ENCODE assay signal across 14 cellular contexts in the genomic region with DNA sequence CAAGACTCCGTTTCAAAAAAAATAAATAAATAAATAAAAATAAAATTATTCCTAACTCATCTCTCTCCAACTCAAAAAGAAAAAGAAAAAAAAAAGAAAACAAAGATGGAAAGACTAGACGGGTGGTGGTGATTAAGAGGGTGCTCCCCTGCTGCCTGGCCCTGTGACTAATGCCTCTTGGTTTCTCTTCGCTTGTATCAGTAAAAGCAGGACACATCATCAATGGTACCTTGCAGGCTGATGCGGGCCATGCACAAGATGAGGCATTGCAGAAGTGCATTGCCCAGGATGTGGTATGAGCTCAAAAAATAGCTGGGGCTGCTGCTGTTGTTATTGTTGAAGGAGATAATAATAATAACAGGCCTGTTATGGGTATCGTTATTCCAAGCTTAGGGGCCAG. TPM values are rescaled to one million over a fixed set of nuclear protein-coding genes. Genes with fewer than 3 reads are reported as not detected.
DNase-seq lines count a peak whose midpoint lies in the region; ATAC-seq, FAIRE-seq and TF ChIP-seq lines count a peak whose summit lies in the region.
"Had no signal": no experiment of that assay in that cellular context is flagged by ENCODE, and none has a peak within 500 bp of the region (broad histone marks: within the 10 kb centered on the region; RNA-seq: fewer than 3 reads in every experiment).

No MANE protein-coding gene starts in this region.

- H3K4me1 Mint-ChIP-seq in activated T-cell treated with anti-CD3 and anti-CD28 coated beads, Interleukin-2, amount 50 U/mL, for 72 hours (ENCODE audit: low read depth): no peaks in the 10 kb centered on the region
- H3K4me1 Mint-ChIP-seq: activated naive CD8-positive, alpha-beta T cell treated with anti-CD3 and anti-CD28 coated beads, Interleukin-2, amount 10 ng/mL, durations not matched to agents 7 days and 5 days; B cell had no signal

- TF ChIP-seq POLR2A in H54 (IDR thresholded peaks at IDR 0.05; ENCODE audit: low read depth, low read length): no peak

- H3K36me3 Mint-ChIP-seq in activated naive CD4-positive, alpha-beta T cell treated with anti-CD3 and anti-CD28 coated beads, Interleukin-2, amount 50 U/mL, for 72 hours: no peaks in the 10 kb centered on the region
- peaks cover 0 to 1% of the 10 kb centered on the region in 2 donors for H3K36me3 Mint-ChIP-seq in activated T-cell treated with anti-CD3 and anti-CD28 coated beads, Interleukin-2, amount 50 U/mL, for 72 hours (ENCODE audit: insufficient read depth in 2 of 2)

- peak; percentile 41 for FAIRE-seq in H54 (lab: Jason Lieb, UNC)

- H3K27ac Mint-ChIP-seq in activated naive CD4-positive, alpha-beta T cell treated with anti-CD3 and anti-CD28 coated beads, Interleukin-2, amount 50 U/mL, for 72 hours: no peak overlapping the region
- no peak overlapping the region for H3K27ac Mint-ChIP-seq in activated T-cell treated with anti-CD3 and anti-CD28 coated beads, Interleukin-2, amount 50 U/mL, for 72 hours
- H3K27ac Mint-ChIP-seq: activated naive CD8-positive, alpha-beta T cell treated with anti-CD3 and anti-CD28 coated beads, Interleukin-2, amount 10 ng/mL, durations not matched to agents 7 days and 5 days; B cell had no signal

- DNase-seq in activated naive CD4-positive, alpha-beta T cell treated with anti-CD3 and anti-CD28 coated beads, Interleukin-2, amount 50 U/mL, for 72 hours (ENCODE audit: low spot score in 2 of 2): no peak
- no peak for DNase-seq in activated naive CD4-positive, alpha-beta T cell treated with Interleukin-2 at 50 U/mL for 16 hours
- DNase-seq in H54 (ENCODE audit: insufficient read length, low spot score): peak; percentile 90
- peak; percentile 18 to 23 for DNase-seq in activated T-cell treated with anti-CD3 and anti-CD28 coated beads, Interleukin-2, amount 50 U/mL, for 72 hours
- peak; percentile 6 for DNase-seq in non-pigmented ciliary epithelial cell (ENCODE audit: low read depth)
- no peak for DNase-seq in GM03348 (ENCODE audit: low spot score)
- DNase-seq in UCSD-AML1 (lab: John Stamatoyannopoulos, UW; ENCODE audit: unreplicated experiment): no peak
- DNase-seq in iPS-NIHi11 (ENCODE audit: low spot score): no peak
- DNase-seq: activated naive CD8-positive, alpha-beta T cell treated with anti-CD3 and anti-CD28 coated beads, Interleukin-2, amount 10 ng/mL, durations not matched to agents 7 days and 5 days; effector memory CD4-positive, alpha-beta T cell; hypothalamus; left cardiac atrium had no signal

- H3K27me3 Mint-ChIP-seq in activated T-cell treated with anti-CD3 and anti-CD28 coated beads, Interleukin-2, amount 50 U/mL, for 72 hours (ENCODE audit: low read depth): no peaks in the 10 kb centered on the region
- H3K27me3 Mint-ChIP-seq: activated naive CD8-positive, alpha-beta T cell treated with anti-CD3 and anti-CD28 coated beads, Interleukin-2, amount 10 ng/mL, durations not matched to agents 7 days and 5 days had no signal

- ATAC-seq in activated naive CD4-positive, alpha-beta T cell treated with anti-CD3 and anti-CD28 coated beads, Interleukin-2, amount 50 U/mL, for 72 hours: peak; percentile 81 to 82
- peak; percentile 71 to 94 for ATAC-seq in activated T-cell treated with anti-CD3 and anti-CD28 coated beads, Interleukin-2, amount 50 U/mL, for 72 hours (replicated peaks in 1 of 2)
- ATAC-seq: left cardiac atrium had no signal

- peaks cover 0 to 6% of the 10 kb centered on the region in 2 donors for H3K9me3 Mint-ChIP-seq in activated naive CD4-positive, alpha-beta T cell treated with anti-CD3 and anti-CD28 coated beads, Interleukin-2, amount 50 U/mL, for 72 hours
- peaks cover 0 to 2% of the 10 kb centered on the region in 2 donors for H3K9me3 Mint-ChIP-seq in activated T-cell treated with anti-CD3 and anti-CD28 coated beads, Interleukin-2, amount 50 U/mL, for 72 hours

- H3K4me3 Mint-ChIP-seq in activated T-cell treated with anti-CD3 and anti-CD28 coated beads, Interleukin-2, amount 50 U/mL, for 72 hours: no peak overlapping the region
- H3K4me3 Mint-ChIP-seq: activated naive CD8-positive, alpha-beta T cell treated with anti-CD3 and anti-CD28 coated beads, Interleukin-2, amount 10 ng/mL, durations not matched to agents 7 days and 5 days; B cell had no signal

RNA-seq across cellular contexts. Expression of a gene that starts 14.6 kb away (rescaled TPM):
- under 1 TPM in 1 of 2 donors, not detected in 1; 0.52 TPM for total RNA-seq in activated naive CD4-positive, alpha-beta T cell treated with anti-CD3 and anti-CD28 coated beads, Interleukin-2, amount 50 U/mL, for 72 hours
- total RNA-seq in activated T-cell treated with anti-CD3 and anti-CD28 coated beads, Interleukin-2, amount 50 U/mL, for 72 hours: under 1 TPM in 1 of 2 donors, not detected in 1; 0.34 TPM
- total RNA-seq: B cell, left cardiac atrium, thoracic aorta had no signal

RNA-seq across cellular contexts. Expression of a gene that starts 39.0 kb away (rescaled TPM):
- total RNA-seq in activated naive CD4-positive, alpha-beta T cell treated with anti-CD3 and anti-CD28 coated beads, Interleukin-2, amount 50 U/mL, for 72 hours: 10 to 100 TPM; 31.8 to 48.2 TPM
- total RNA-seq in activated T-cell treated with anti-CD3 and anti-CD28 coated beads, Interleukin-2, amount 50 U/mL, for 72 hours: 10 to 100 TPM; 39.9 to 44.5 TPM

RNA-seq across cellular contexts. Expression of a gene that starts 42.6 kb away (rescaled TPM):
- 100 to 1,000 TPM; 184 to 190 TPM for total RNA-seq in activated naive CD4-positive, alpha-beta T cell treated with anti-CD3 and anti-CD28 coated beads, Interleukin-2, amount 50 U/mL, for 72 hours
- total RNA-seq in activated T-cell treated with anti-CD3 and anti-CD28 coated beads, Interleukin-2, amount 50 U/mL, for 72 hours: 100 to 1,000 TPM; 147 to 168 TPM

RNA-seq across cellular contexts. Expression of a gene that starts 53.8 kb away (rescaled TPM):
- total RNA-seq in activated naive CD4-positive, alpha-beta T cell treated with anti-CD3 and anti-CD28 coated beads, Interleukin-2, amount 50 U/mL, for 72 hours: 10 to 100 TPM; 33.9 to 89.4 TPM
- 10 to 100 TPM; 60.5 to 65.2 TPM for total RNA-seq in activated T-cell treated with anti-CD3 and anti-CD28 coated beads, Interleukin-2, amount 50 U/mL, for 72 hours

RNA-seq across cellular contexts. Expression of a gene that starts 57.0 kb away (rescaled TPM):
- total RNA-seq in activated naive CD4-positive, alpha-beta T cell treated with anti-CD3 and anti-CD28 coated beads, Interleukin-2, amount 50 U/mL, for 72 hours: 1 to 10 TPM; 2.0 to 3.4 TPM
- total RNA-seq in activated T-cell treated with anti-CD3 and anti-CD28 coated beads, Interleukin-2, amount 50 U/mL, for 72 hours: 1 to 10 TPM; 2.4 to 3.1 TPM

Comparison
In these comparisons a context has a peak if more than half of its experiments do, and no peak if none do; other contexts are left out.
1. DNase-seq: peak in H54 (single experiment), activated T-cell treated with anti-CD3 and anti-CD28 coated beads, Interleukin-2, amount 50 U/mL, for 72 hours (2 of 2) and non-pigmented ciliary epithelial cell (single experiment); none in activated naive CD4-positive, alpha-beta T cell treated with anti-CD3 and anti-CD28 coated beads, Interleukin-2, amount 50 U/mL, for 72 hours (0 of 2), activated naive CD4-positive, alpha-beta T cell treated with Interleukin-2 at 50 U/mL for 16 hours (single experiment), GM03348 (single experiment), UCSD-AML1 (single experiment) and iPS-NIHi11 (single experiment).